9 cellular contexts compared by ENCODE assay signal in genomic region chr10:110399163-110400094, GRCh38.
DNase-seq lines count a peak whose midpoint lies in the region; ATAC-seq and TF ChIP-seq lines count a peak whose summit lies in the region.
"Had no signal": no experiment of that assay in that cellular context is flagged by ENCODE, and none has a peak within 500 bp of the region (broad histone marks: within the 10 kb centered on the region; RNA-seq: fewer than 3 reads in every experiment).

No MANE protein-coding gene starts in this region.

- DNase-seq in left ventricle myocardium superior (no peak), Right ventricle myocardium inferior (ENCODE audit: missing footprints) (no peak), brain microvascular endothelial cell (peak; percentile 98), right lobe of liver (peak in 1 of 3 donors; percentile 64), vagina (ENCODE audit: extremely low spot score in 2 of 2) (no peak), WERI-Rb-1 (no peak)

- no peak overlapping the region for H3K4me3 ChIP-seq in brain microvascular endothelial cell (ENCODE audit: low read depth, low read length)
- no peak overlapping the region for H3K4me3 ChIP-seq in right lobe of liver
- H3K4me3 ChIP-seq in vagina, result no peak overlapping the region
- no peak overlapping the region for H3K4me3 ChIP-seq in WERI-Rb-1 (ENCODE audit: low read depth, low read length)
- H3K4me3 ChIP-seq: esophagus muscularis mucosa had no signal

- H3K9me3 ChIP-seq in right lobe of liver (no peaks in the 10 kb centered on the region), vagina (no peaks in the 10 kb centered on the region), WERI-Rb-1 (ENCODE audit: severe bottlenecking) (no peaks in the 10 kb centered on the region)
- H3K9me3 ChIP-seq: esophagus muscularis mucosa had no signal

- H3K27me3 ChIP-seq in brain microvascular endothelial cell (replicated peaks) (no peaks in the 10 kb centered on the region), right lobe of liver (no peaks in the 10 kb centered on the region), vagina (no peaks in the 10 kb centered on the region), WERI-Rb-1 (ENCODE audit: insufficient read depth, low read depth, severe bottlenecking) (no peaks in the 10 kb centered on the region)
- H3K27me3 ChIP-seq: esophagus muscularis mucosa had no signal

- TF ChIP-seq POLR2A in right lobe of liver (IDR thresholded peaks at IDR 0.05) (peak; percentile 10), vagina (IDR thresholded peaks at IDR 0.05) (no peak)

- 39% methylated on average over 8 of the region's 9 CpGs for WGBS in right lobe of liver (ENCODE audit: insufficient coverage, low coverage, low lambda C conversion rate, missing lambda C conversion rate)

- in situ Hi-C loops in brain microvascular endothelial cell (cut with HindIII; ENCODE audit: low pct_ligation_motif_present, low sequenced_read_pairs), result no loop called here

- H3K4me1 ChIP-seq in right lobe of liver, result peaks cover 0 to 11% (median 2%) of the 10 kb centered on the region in 4 donors
- H3K4me1 ChIP-seq in vagina, result peaks cover 42% of the 10 kb centered on the region

- TF ChIP-seq CTCF in brain microvascular endothelial cell (IDR thresholded peaks at IDR 0.05; ENCODE audit: low read depth, low read length, missing control alignments) (no peak), right lobe of liver (IDR thresholded peaks at IDR 0.05) (no peak), vagina (IDR thresholded peaks at IDR 0.05) (no peak), WERI-Rb-1 (IDR thresholded peaks at IDR 0.05; ENCODE audit: low read depth, low read length) (no peak)

- intact Hi-C loops in left ventricle myocardium superior (cut with micrococcal nuclease) (no loop called here), Right ventricle myocardium inferior (cut with DNase I) (no loop called here), right lobe of liver (cut with DNase I) (no loop called here), vagina (cut with DNase I) (no loop called here)

- H3K36me3 ChIP-seq in brain microvascular endothelial cell (replicated peaks) (no peaks in the 10 kb centered on the region), right lobe of liver (no peaks in the 10 kb centered on the region), vagina (no peaks in the 10 kb centered on the region), WERI-Rb-1 (no peaks in the 10 kb centered on the region)
- H3K36me3 ChIP-seq: esophagus muscularis mucosa had no signal

- H3K27ac ChIP-seq in brain microvascular endothelial cell (peak overlapping the region; percentile 98), right lobe of liver (peak overlapping the region in 2 of 3 donors; percentile 47 to 70), vagina (peak overlapping the region; percentile 80), WERI-Rb-1 (no peak overlapping the region)

- ATAC-seq in left ventricle myocardium superior, result peak; percentile 21
- no peak for ATAC-seq in Right ventricle myocardium inferior
- ATAC-seq in right lobe of liver, result peak in 2 of 4 donors; percentile 15 to 51
- ATAC-seq in GM19455 (IDR thresholded peaks at IDR 0.05; ENCODE audit: unreplicated experiment), result no peak
- ATAC-seq in GM19452 (IDR thresholded peaks at IDR 0.05; ENCODE audit: unreplicated experiment), result no peak
